In the genomic region with DNA sequence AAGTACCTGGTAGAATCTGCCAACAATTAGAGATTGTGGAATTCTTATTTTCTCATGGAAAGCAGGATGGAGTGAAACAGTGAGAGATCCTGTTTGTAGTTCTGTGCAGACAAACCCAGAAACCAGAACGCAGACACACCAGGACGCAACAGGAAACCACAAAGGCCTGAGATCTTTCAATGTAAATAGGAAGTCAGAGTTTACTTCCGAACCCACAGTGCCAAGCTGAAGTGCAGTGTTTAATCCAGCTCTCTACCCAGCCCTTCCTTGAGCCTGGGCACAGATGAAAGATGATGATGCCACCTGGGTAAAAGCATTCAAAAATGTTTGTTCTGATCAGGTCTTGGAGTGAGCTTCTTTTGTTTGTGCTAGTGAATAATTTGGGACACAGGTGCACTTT, we compare ENCODE assay signal across 1 cellular context.
TF ChIP-seq lines count a peak whose summit lies in the region.

No MANE protein-coding gene starts in this region.

TF ChIP-seq in HepG2, 621 proteins besides CTCF, POLR2A, EP300 and RAD21 (continued from another document):
- no peak for TF ChIP-seq ARID4A (CRISPR knock-in tag; IDR thresholded peaks at IDR 0.05; ENCODE audit: borderline replicate concordance)
- TF ChIP-seq XBP1 (CRISPR knock-in tag; IDR thresholded peaks at IDR 0.05) = no peak
- TF ChIP-seq ZNF782 (CRISPR knock-in tag; IDR thresholded peaks at IDR 0.05; ENCODE audit: borderline replicate concordance) = no peak
- TF ChIP-seq REXO4 (CRISPR knock-in tag; IDR thresholded peaks at IDR 0.05; ENCODE audit: borderline replicate concordance) = no peak
- peak; percentile 22; the same call in 1 of the 2 replicates for TF ChIP-seq SOX5 (CRISPR knock-in tag; IDR thresholded peaks at IDR 0.05; ENCODE audit: borderline replicate concordance)
- TF ChIP-seq ZNF652 (CRISPR knock-in tag; IDR thresholded peaks at IDR 0.05; ENCODE audit: borderline replicate concordance, low read depth) = no peak
- TF ChIP-seq ELF3 (CRISPR knock-in tag; IDR thresholded peaks at IDR 0.05) = peak; percentile 16; the same call in 1 of the 2 replicates
- TF ChIP-seq ETV5 (CRISPR knock-in tag; IDR thresholded peaks at IDR 0.05; ENCODE audit: borderline replicate concordance) = peak; percentile 75; the same call in 1 of the 2 replicates
- no peak for TF ChIP-seq NFATC3 (CRISPR knock-in tag; IDR thresholded peaks at IDR 0.05)
- TF ChIP-seq FOXO1 (CRISPR knock-in tag; IDR thresholded peaks at IDR 0.05) = no peak
- TF ChIP-seq ZNF660 (CRISPR knock-in tag; IDR thresholded peaks at IDR 0.05; ENCODE audit: borderline replicate concordance, low read depth) = no peak
- TF ChIP-seq MIER2 (CRISPR knock-in tag; IDR thresholded peaks at IDR 0.05) = no peak
- TF ChIP-seq ZNF496 (CRISPR knock-in tag; IDR thresholded peaks at IDR 0.05; ENCODE audit: insufficient replicate concordance) = no peak
- no peak for TF ChIP-seq RNF2 (conservative IDR thresholded peaks at IDR 0.05; ENCODE audit: low read depth)
- TF ChIP-seq ZNF850 (CRISPR knock-in tag; conservative IDR thresholded peaks at IDR 0.05) = no peak
- no peak for TF ChIP-seq NFE2 (CRISPR knock-in tag; IDR thresholded peaks at IDR 0.05)
- no peak for TF ChIP-seq ZMYM4 (CRISPR knock-in tag; IDR thresholded peaks at IDR 0.05)
- TF ChIP-seq ZNF510 (CRISPR knock-in tag; IDR thresholded peaks at IDR 0.05; ENCODE audit: low read depth) = no peak
- TF ChIP-seq NCOA2 (CRISPR knock-in tag; IDR thresholded peaks at IDR 0.05) = peak; percentile 38; the same call in 1 of the 2 replicates
